ENCODE assay signal across 8 cellular contexts in the genomic region with DNA sequence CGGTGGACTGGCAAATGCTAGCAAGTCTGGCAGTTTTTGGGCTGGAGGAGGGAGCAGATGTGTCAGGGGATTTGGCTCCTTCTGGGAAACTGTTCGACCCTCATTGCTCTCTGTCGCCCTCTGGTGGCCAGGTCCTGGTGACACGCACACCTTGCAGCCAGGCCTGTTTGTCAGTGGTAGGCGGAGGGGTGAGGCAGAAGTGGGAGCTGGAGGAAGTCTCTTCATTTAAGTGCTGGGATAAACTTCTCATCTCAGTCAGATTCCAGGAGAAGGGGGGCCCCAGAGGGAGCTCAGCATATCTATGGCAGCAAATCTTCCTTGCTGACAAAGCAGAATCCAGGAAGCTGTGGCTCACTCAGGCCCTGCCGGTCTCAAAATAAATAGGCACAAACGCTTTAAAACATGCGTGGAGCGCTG.
A peak's percentile ranks its signal among the peaks of the same experiment; 100 is the strongest.
DNase-seq lines count a peak whose midpoint lies in the region; ATAC-seq, FAIRE-seq and TF ChIP-seq lines count a peak whose summit lies in the region.

No MANE protein-coding gene starts in this region.

- DNase-seq in DMS79 treated with DMSO at 0.1 percent for 48 hours (lab: John Stamatoyannopoulos, UW) (peak; percentile 23), DMS79 (lab: John Stamatoyannopoulos, UW) (no peak), NCI-H2029 treated with DMSO at 0.1 percent for 48 hours (lab: John Stamatoyannopoulos, UW) (peak; percentile 49), bronchial epithelial cell (ENCODE audit: low read depth) (peak; percentile 61), kidney (peak; percentile 91)
- peak; percentile 83 to 89 for DNase-seq in stimulated activated CD4-positive, alpha-beta T cell treated with anti-CD3 and anti-CD28 coated beads, Interleukin-1b, Interleukin-23, amount 100 ng/mL, for 4 hours (ENCODE audit: low read depth in 2 of 2)

- intact Hi-C loops in kidney (cut with DNase I): loop anchor here (10.0 kb wide), 1 partner anchor 494 kb away; the partner anchor contains the start of gene SMIM15

- no peaks in the 10 kb centered on the region for H3K4me1 ChIP-seq in kidney (ENCODE audit: control insufficient read depth in 1 of 2, insufficient read depth in 1 of 2, low read depth in 1 of 2, low read length in 2 of 2)

- no peak overlapping the region for H3K9ac ChIP-seq in kidney (ENCODE audit: low read length in 2 of 2)

- peak overlapping the region in 1 of 2 donors; percentile 24 for H3K27ac ChIP-seq in kidney (ENCODE audit: low read depth in 2 of 2, low read length in 2 of 2)

- no peaks in the 10 kb centered on the region for H3K27me3 ChIP-seq in bronchial epithelial cell (ENCODE audit: control insufficient read depth, insufficient read depth, low read length)

- no peaks in the 10 kb centered on the region for H3K9me3 ChIP-seq in kidney (ENCODE audit: control insufficient read depth in 1 of 2, low read length in 2 of 2)

- peak; percentile 85 for TF ChIP-seq CTCF in WI38 (IDR thresholded peaks at IDR 0.05; ENCODE audit: low read depth, low read length)
- TF ChIP-seq CTCF in bronchial epithelial cell (IDR thresholded peaks at IDR 0.05; ENCODE audit: insufficient read depth, low read length, severe bottlenecking): peak; percentile 97
- TF ChIP-seq CTCF in kidney (IDR thresholded peaks at IDR 0.05; ENCODE audit: borderline replicate concordance, extremely low read depth, insufficient read depth): peak; percentile 95

- peak; percentile 60 for ATAC-seq in HG02970 (IDR thresholded peaks at IDR 0.05; ENCODE audit: low FRiP score, unreplicated experiment)

- FAIRE-seq in bronchial epithelial cell (lab: Jason Lieb, UNC) (peak; percentile 40), kidney (lab: Jason Lieb, UNC) (no peak)

- H3K4me3 ChIP-seq in WI38 (ENCODE audit: low read depth, low read length) (no peak overlapping the region), bronchial epithelial cell (ENCODE audit: low read depth, low read length) (no peak overlapping the region), kidney (ENCODE audit: low read length in 2 of 2) (peak overlapping the region in 1 of 2 donors; percentile 9)

- H3K36me3 ChIP-seq in bronchial epithelial cell (ENCODE audit: control insufficient read depth, insufficient read depth, low read length) (no peaks in the 10 kb centered on the region), kidney (ENCODE audit: control insufficient read depth in 1 of 2, insufficient read depth in 2 of 2, low read length in 2 of 2) (no peaks in the 10 kb centered on the region)
